ENCODE assay signal across 8 cellular contexts in genomic region chr9:120714846-120715231, GRCh38. TPM values are rescaled to one million over a fixed set of nuclear protein-coding genes. Genes with fewer than 3 reads are reported as not detected.
DNase-seq lines count a peak whose midpoint lies in the region; ATAC-seq and TF ChIP-seq lines count a peak whose summit lies in the region.

No MANE protein-coding gene starts in this region.

- no peaks in the 10 kb centered on the region for H3K9me3 ChIP-seq in breast epithelium

- no peaks in the 10 kb centered on the region for H3K36me3 ChIP-seq in breast epithelium

- H3K36me3 Mint-ChIP-seq in mesothelial cell of epicardium: no peaks in the 10 kb centered on the region

- H3K4me1 Mint-ChIP-seq in mesothelial cell of epicardium: peaks cover 37% of the 10 kb centered on the region

- intact Hi-C loops in breast epithelium (cut with DNase I; ENCODE audit: low total_unique reads): no loop called here

- H3K4me1 ChIP-seq in breast epithelium: no peaks in the 10 kb centered on the region

- DNase-seq in breast epithelium (ENCODE audit: low spot score in 2 of 2) (no peak), mesothelial cell of epicardium (ENCODE audit: low spot score in 2 of 2, unreplicated experiment in 2 of 2) (no peak), NCI-H2029 treated with DMSO at 0.1 percent for 48 hours (lab: John Stamatoyannopoulos, UW) (no peak), NCI-H510A (lab: John Stamatoyannopoulos, UW) (no peak)
- DNase-seq in activated effector memory CD4-positive, alpha-beta T cell treated with anti-CD3 and anti-CD28 coated beads, Interleukin-2, amount 50 U/mL, for 16 hours: no peak

- peak overlapping the region; percentile 91 to 93 (median 91) for H3K4me3 ChIP-seq in breast epithelium

- no peaks in the 10 kb centered on the region for H3K27me3 ChIP-seq in breast epithelium

- TF ChIP-seq POLR2A in breast epithelium (IDR thresholded peaks at IDR 0.05): no peak

- peak overlapping the region; percentile 77 for H3K27ac Mint-ChIP-seq in mesothelial cell of epicardium

- ATAC-seq in GM18909 (IDR thresholded peaks at IDR 0.05; ENCODE audit: poor library complexity, unreplicated experiment) (peak; percentile 0), HG03159 (IDR thresholded peaks at IDR 0.05; ENCODE audit: unreplicated experiment) (peak; percentile 2), GM21717 (IDR thresholded peaks at IDR 0.05; ENCODE audit: unreplicated experiment) (no peak)

- H3K27me3 Mint-ChIP-seq in mesothelial cell of epicardium (ENCODE audit: low read depth): no peaks in the 10 kb centered on the region

- H3K9me3 Mint-ChIP-seq in mesothelial cell of epicardium: peaks cover 3% of the 10 kb centered on the region

- H3K27ac ChIP-seq in breast epithelium: peak overlapping the region; percentile 84 to 87

- TF ChIP-seq CTCF in breast epithelium (IDR thresholded peaks at IDR 0.05): no peak
- no peak for TF ChIP-seq CTCF in mesothelial cell of epicardium (IDR thresholded peaks at IDR 0.05; ENCODE audit: unreplicated experiment)

- H3K4me3 Mint-ChIP-seq in mesothelial cell of epicardium: peak overlapping the region; percentile 83

RNA-seq across cellular contexts. Expression of gene MEGF9, which starts 0.6 kb away (rescaled TPM):
- 10 to 100 TPM; 22.0 to 30.3 (median 27.2) TPM for total RNA-seq in breast epithelium
- 15.7 to 16.3 TPM (median 15.7 TPM) in 3 replicates for total RNA-seq in mesothelial cell of epicardium
